23 cellular contexts compared by ENCODE assay signal in genomic region chr3:136914739-136915138, GRCh38.
"Had no signal": no experiment of that assay in that cellular context is flagged by ENCODE, and none has a peak within 500 bp of the region (broad histone marks: within the 10 kb centered on the region; RNA-seq: fewer than 3 reads in every experiment).

No MANE protein-coding gene starts in this region.

- H3K27ac Mint-ChIP-seq: activated naive CD4-positive, alpha-beta T cell treated with anti-CD3 and anti-CD28 coated beads, Interleukin-2, amount 50 U/mL, for 72 hours; brain; memory B cell; nephron; progenitor cell of endocrine pancreas; type B pancreatic cell had no signal

- H3K27me3 Mint-ChIP-seq: brain, memory B cell, progenitor cell of endocrine pancreas, type B pancreatic cell had no signal

- H3K4me1 Mint-ChIP-seq: nephron had no signal

- H3K9me3 Mint-ChIP-seq: activated T-cell treated with anti-CD3 and anti-CD28 coated beads, Interleukin-2, amount 50 U/mL, for 4 hours had no signal

- H3K4me3 Mint-ChIP-seq: activated T-cell treated with anti-CD3 and anti-CD28 coated beads, Interleukin-2, amount 50 U/mL, for 4 hours; brain; memory B cell; nephron; type B pancreatic cell had no signal

- FAIRE-seq: endothelial cell of umbilical vein, kidney had no signal

- H3K27ac ChIP-seq: esophagus squamous epithelium, right atrium auricular region, skin epidermis, VCaP had no signal

- H3K4me3 ChIP-seq: esophagus squamous epithelium, mucosa of descending colon, right atrium auricular region, skin epidermis had no signal

- DNase-seq: activated CD4-positive, alpha-beta T cell treated with anti-CD3 and anti-CD28 coated beads, Interleukin-2, amount 50 U/mL, for 48 hours; activated effector memory CD4-positive, alpha-beta T cell treated with Interleukin-2 at 50 U/mL for 16 hours; activated T-cell treated with anti-CD3 and anti-CD28 coated beads, Interleukin-2, amount 50 U/mL, for 4 hours; effector CD8-positive, alpha-beta T cell; esophagus squamous epithelium; hippocampal formation; kidney; left ventricle myocardium superior; mucosa of descending colon; stimulated activated CD4-positive, alpha-beta T cell treated with anti-CD3 and anti-CD28 coated beads, Interleukin-4, amount 100 ng/mL, for 4 hours; stimulated activated CD8-positive, alpha-beta memory T cell treated with anti-CD3 and anti-CD28 coated beads, Interleukin-4, amount 100 ng/mL, for 48 hours; stimulated activated naive CD4-positive, alpha-beta T cell treated with Interleukin-2 at 50 U/mL for 16 hours; substantia nigra had no signal
